ENCODE assay signal across 1 cellular context in the genomic region with DNA sequence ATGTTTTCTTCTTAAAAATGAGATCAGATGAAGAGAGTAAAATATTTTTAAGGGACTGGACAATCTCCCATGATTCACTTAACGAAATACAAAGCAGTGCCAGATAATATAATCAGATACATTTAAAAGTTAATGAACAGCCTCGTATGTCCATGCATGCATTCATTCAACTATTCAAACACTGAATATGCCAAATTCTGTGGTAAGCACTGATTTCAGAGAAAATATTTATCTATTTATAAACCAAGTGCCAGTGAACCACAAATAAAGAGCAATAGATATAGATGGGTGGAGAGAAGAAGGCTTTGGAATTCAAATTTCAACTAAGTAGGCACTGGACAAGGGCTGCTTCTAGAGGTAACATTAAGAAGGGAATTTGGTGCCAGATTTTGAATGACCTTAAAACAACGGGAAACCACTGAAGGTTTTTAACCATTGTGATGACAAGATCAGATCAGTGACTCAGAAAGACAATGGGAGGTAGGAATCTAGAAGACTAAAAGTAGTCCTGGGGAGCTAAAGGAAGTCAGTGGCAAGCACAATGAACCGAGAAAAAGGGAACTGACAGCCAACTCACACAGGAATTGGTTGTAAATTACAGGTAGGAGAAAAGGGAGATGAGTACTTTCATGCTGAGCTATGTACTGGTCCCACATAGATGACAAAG.
TF ChIP-seq lines count a peak whose summit lies in the region.

No MANE protein-coding gene starts in this region.

TF ChIP-seq in H1, 55 proteins besides CTCF, POLR2A, EP300 and RAD21:
- no peak for TF ChIP-seq TBP (IDR thresholded peaks at IDR 0.05; ENCODE audit: low read depth, low read length)
- no peak for TF ChIP-seq RNF2 (IDR thresholded peaks at IDR 0.05; ENCODE audit: borderline replicate concordance, low read depth, low read length, missing control alignments, poor library complexity, severe bottlenecking)
- TF ChIP-seq CREB1 (IDR thresholded peaks at IDR 0.05), result peak; percentile 21; the same call in 1 of the 2 replicates
- TF ChIP-seq, protein P1, sequence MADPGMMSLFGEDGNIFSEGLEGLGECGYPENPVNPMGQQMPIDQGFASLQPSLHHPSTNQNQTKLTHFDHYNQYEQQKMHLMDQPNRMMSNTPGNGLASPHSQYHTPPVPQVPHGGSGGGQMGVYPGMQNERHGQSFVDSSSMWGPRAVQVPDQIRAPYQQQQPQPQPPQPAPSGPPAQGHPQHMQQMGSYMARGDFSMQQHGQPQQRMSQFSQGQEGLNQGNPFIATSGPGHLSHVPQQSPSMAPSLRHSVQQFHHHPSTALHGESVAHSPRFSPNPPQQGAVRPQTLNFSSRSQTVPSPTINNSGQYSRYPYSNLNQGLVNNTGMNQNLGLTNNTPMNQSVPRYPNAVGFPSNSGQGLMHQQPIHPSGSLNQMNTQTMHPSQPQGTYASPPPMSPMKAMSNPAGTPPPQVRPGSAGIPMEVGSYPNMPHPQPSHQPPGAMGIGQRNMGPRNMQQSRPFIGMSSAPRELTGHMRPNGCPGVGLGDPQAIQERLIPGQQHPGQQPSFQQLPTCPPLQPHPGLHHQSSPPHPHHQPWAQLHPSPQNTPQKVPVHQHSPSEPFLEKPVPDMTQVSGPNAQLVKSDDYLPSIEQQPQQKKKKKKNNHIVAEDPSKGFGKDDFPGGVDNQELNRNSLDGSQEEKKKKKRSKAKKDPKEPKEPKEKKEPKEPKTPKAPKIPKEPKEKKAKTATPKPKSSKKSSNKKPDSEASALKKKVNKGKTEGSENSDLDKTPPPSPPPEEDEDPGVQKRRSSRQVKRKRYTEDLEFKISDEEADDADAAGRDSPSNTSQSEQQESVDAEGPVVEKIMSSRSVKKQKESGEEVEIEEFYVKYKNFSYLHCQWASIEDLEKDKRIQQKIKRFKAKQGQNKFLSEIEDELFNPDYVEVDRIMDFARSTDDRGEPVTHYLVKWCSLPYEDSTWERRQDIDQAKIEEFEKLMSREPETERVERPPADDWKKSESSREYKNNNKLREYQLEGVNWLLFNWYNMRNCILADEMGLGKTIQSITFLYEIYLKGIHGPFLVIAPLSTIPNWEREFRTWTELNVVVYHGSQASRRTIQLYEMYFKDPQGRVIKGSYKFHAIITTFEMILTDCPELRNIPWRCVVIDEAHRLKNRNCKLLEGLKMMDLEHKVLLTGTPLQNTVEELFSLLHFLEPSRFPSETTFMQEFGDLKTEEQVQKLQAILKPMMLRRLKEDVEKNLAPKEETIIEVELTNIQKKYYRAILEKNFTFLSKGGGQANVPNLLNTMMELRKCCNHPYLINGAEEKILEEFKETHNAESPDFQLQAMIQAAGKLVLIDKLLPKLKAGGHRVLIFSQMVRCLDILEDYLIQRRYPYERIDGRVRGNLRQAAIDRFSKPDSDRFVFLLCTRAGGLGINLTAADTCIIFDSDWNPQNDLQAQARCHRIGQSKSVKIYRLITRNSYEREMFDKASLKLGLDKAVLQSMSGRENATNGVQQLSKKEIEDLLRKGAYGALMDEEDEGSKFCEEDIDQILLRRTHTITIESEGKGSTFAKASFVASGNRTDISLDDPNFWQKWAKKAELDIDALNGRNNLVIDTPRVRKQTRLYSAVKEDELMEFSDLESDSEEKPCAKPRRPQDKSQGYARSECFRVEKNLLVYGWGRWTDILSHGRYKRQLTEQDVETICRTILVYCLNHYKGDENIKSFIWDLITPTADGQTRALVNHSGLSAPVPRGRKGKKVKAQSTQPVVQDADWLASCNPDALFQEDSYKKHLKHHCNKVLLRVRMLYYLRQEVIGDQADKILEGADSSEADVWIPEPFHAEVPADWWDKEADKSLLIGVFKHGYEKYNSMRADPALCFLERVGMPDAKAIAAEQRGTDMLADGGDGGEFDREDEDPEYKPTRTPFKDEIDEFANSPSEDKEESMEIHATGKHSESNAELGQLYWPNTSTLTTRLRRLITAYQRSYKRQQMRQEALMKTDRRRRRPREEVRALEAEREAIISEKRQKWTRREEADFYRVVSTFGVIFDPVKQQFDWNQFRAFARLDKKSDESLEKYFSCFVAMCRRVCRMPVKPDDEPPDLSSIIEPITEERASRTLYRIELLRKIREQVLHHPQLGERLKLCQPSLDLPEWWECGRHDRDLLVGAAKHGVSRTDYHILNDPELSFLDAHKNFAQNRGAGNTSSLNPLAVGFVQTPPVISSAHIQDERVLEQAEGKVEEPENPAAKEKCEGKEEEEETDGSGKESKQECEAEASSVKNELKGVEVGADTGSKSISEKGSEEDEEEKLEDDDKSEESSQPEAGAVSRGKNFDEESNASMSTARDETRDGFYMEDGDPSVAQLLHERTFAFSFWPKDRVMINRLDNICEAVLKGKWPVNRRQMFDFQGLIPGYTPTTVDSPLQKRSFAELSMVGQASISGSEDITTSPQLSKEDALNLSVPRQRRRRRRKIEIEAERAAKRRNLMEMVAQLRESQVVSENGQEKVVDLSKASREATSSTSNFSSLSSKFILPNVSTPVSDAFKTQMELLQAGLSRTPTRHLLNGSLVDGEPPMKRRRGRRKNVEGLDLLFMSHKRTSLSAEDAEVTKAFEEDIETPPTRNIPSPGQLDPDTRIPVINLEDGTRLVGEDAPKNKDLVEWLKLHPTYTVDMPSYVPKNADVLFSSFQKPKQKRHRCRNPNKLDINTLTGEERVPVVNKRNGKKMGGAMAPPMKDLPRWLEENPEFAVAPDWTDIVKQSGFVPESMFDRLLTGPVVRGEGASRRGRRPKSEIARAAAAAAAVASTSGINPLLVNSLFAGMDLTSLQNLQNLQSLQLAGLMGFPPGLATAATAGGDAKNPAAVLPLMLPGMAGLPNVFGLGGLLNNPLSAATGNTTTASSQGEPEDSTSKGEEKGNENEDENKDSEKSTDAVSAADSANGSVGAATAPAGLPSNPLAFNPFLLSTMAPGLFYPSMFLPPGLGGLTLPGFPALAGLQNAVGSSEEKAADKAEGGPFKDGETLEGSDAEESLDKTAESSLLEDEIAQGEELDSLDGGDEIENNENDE (IDR thresholded peaks at IDR 0.05; ENCODE audit: insufficient replicate concordance, low read length), result peak; percentile 49
- 0 out of 4 replicates have a peak, but pooled peaks of 1 of the 2 experiments have one; percentile 35 for TF ChIP-seq HDAC2 (IDR thresholded peaks at IDR 0.05; ENCODE audit: borderline replicate concordance in 1 of 2, low read depth in 2 of 2, low read length in 2 of 2)
- TF ChIP-seq JUND (IDR thresholded peaks at IDR 0.05; ENCODE audit: low read length), result peak; percentile 85
- no peak for TF ChIP-seq YY1 (IDR thresholded peaks at IDR 0.05; ENCODE audit: low read depth, low read length)
- no peak for TF ChIP-seq TEAD4 (IDR thresholded peaks at IDR 0.05; ENCODE audit: low read depth, low read length)
